13 cellular contexts compared by ENCODE assay signal in the genomic region with DNA sequence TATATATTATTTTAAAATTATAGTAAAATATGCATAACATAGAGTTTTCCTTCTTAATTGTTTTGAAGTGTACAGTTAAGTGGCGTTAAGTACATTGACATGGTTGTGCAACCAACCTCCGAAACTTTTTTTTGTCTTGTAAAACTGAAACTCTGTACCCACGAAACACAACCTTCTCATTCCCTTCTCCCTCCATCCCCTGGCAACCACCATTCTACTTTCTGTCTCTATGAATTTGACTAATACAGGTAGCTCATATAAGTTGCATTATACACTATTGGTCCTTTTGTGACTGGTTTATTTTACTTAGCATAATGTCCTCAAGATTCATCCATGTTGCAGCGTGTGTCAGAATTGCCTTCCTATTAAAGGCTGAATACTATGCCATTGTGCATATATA.
A peak's percentile ranks its signal among the peaks of the same experiment; 100 is the strongest.
DNase-seq lines count a peak whose midpoint lies in the region; ATAC-seq and FAIRE-seq lines count a peak whose summit lies in the region.
"Had no signal": no experiment of that assay in that cellular context is flagged by ENCODE, and none has a peak within 500 bp of the region (broad histone marks: within the 10 kb centered on the region; RNA-seq: fewer than 3 reads in every experiment).

No MANE protein-coding gene starts in this region.

- ATAC-seq in GM19035 (IDR thresholded peaks at IDR 0.05; ENCODE audit: unreplicated experiment) = peak; percentile 48
- peak; percentile 67 for ATAC-seq in HG02973 (IDR thresholded peaks at IDR 0.05; ENCODE audit: unreplicated experiment)

- DNase-seq in GM18507 (ENCODE audit: extremely low spot score, insufficient read length, low read depth) (no peak), MV-4-11 (lab: John Stamatoyannopoulos, UW) (peak; percentile 60), NCI-H1694 (lab: John Stamatoyannopoulos, UW) (no peak), cortex of kidney (lab: John Stamatoyannopoulos, UW) (no peak), HPDE6-E6E7 (ENCODE audit: extremely low spot score) (no peak), cerebellum (ENCODE audit: low spot score) (no peak)
- DNase-seq: CD4-positive, alpha-beta memory T cell; hypothalamus; NCI-H1417; stimulated activated CD4-positive, alpha-beta T cell treated with anti-CD3 and anti-CD28 coated beads, Interleukin-15, amount 100 ng/mL, for 24 hours had no signal

- peak; percentile 9 for FAIRE-seq in GM18507 (lab: Jason Lieb, UNC)
- FAIRE-seq: colon had no signal
